ENCODE assay signal across 15 cellular contexts in the genomic region with DNA sequence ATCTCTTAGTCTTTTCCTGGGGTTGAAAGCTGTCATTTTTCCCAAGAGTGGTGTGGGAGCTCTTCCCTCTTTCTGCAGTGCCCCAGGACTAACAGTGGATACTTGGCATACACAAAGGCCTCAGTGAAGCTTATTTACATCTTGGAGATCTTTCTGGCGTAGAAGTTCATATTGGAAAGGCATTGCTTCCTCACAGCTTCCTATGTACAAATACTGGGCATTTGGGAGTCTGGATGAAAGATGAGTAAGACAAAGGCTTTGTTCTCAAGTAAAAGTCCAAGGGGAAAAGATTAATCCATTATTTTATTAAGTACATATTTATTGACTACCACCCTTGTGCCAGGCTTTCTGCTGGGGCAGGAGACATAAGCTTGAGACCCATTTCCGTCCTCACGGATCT. TPM values are rescaled to one million over a fixed set of nuclear protein-coding genes. Genes with fewer than 3 reads are reported as not detected.
DNase-seq lines count a peak whose midpoint lies in the region; ATAC-seq and TF ChIP-seq lines count a peak whose summit lies in the region.
"Had no signal": no experiment of that assay in that cellular context is flagged by ENCODE, and none has a peak within 500 bp of the region (broad histone marks: within the 10 kb centered on the region; RNA-seq: fewer than 3 reads in every experiment).

No MANE protein-coding gene starts in this region.

- ATAC-seq in heart left ventricle (no peak), Right ventricle myocardium superior (ENCODE audit: poor library complexity) (no peak)
- ATAC-seq in activated naive CD8-positive, alpha-beta T cell treated with anti-CD3 and anti-CD28 coated beads, Interleukin-2, amount 50 U/mL, for 24 hours, result no peak
- no peak for ATAC-seq in naive thymus-derived CD4-positive, alpha-beta T cell
- ATAC-seq: gastrocnemius medialis had no signal

- CTCF ChIA-PET in naive thymus-derived CD4-positive, alpha-beta T cell (lab: Charles Lee), result interaction anchor here (0.6 to 6.3 kb wide), 22 partner anchors 9 to 1665 kb away, joined by 3 to 131 read pairs (median 4); no protein-coding TSS in a partner anchor

- peak overlapping the region; percentile 46 for H3K27ac Mint-ChIP-seq in activated naive CD8-positive, alpha-beta T cell treated with anti-CD3 and anti-CD28 coated beads, Interleukin-2, amount 50 U/mL, for 24 hours
- H3K27ac Mint-ChIP-seq in naive thymus-derived CD4-positive, alpha-beta T cell, result peak overlapping the region in 8 of 9 donors; percentile 8 to 95 (median 76)
- H3K27ac Mint-ChIP-seq: activated naive CD8-positive, alpha-beta T cell treated with anti-CD3 and anti-CD28 coated beads, Interleukin-2, amount 10 ng/mL, durations not matched to agents 7 days and 5 days had no signal

- no peaks in the 10 kb centered on the region for H3K9me3 Mint-ChIP-seq in activated naive CD8-positive, alpha-beta T cell treated with anti-CD3 and anti-CD28 coated beads, Interleukin-2, amount 50 U/mL, for 24 hours
- H3K9me3 Mint-ChIP-seq in naive thymus-derived CD4-positive, alpha-beta T cell, result no peaks in the 10 kb centered on the region
- H3K9me3 Mint-ChIP-seq: activated naive CD8-positive, alpha-beta T cell treated with anti-CD3 and anti-CD28 coated beads, Interleukin-2, amount 10 ng/mL, durations not matched to agents 7 days and 5 days had no signal

- peaks cover 83% of the 10 kb centered on the region for H3K4me1 Mint-ChIP-seq in activated naive CD8-positive, alpha-beta T cell treated with anti-CD3 and anti-CD28 coated beads, Interleukin-2, amount 50 U/mL, for 24 hours
- H3K4me1 Mint-ChIP-seq in naive thymus-derived CD4-positive, alpha-beta T cell, result peaks cover 65 to 95% (median 92%) of the 10 kb centered on the region in 7 donors

- H3K27me3 Mint-ChIP-seq in activated naive CD8-positive, alpha-beta T cell treated with anti-CD3 and anti-CD28 coated beads, Interleukin-2, amount 50 U/mL, for 24 hours, result no peaks in the 10 kb centered on the region
- no peaks in the 10 kb centered on the region for H3K27me3 Mint-ChIP-seq in naive thymus-derived CD4-positive, alpha-beta T cell
- H3K27me3 Mint-ChIP-seq: activated naive CD8-positive, alpha-beta T cell treated with anti-CD3 and anti-CD28 coated beads, Interleukin-2, amount 10 ng/mL, durations not matched to agents 7 days and 5 days had no signal

- POLR2A ChIA-PET in naive thymus-derived CD4-positive, alpha-beta T cell (lab: Charles Lee), result interaction anchor here (0.5 to 2.5 kb wide), 11 partner anchors 9 to 685 kb away, joined by 3 to 13 read pairs (median 3); no protein-coding TSS in a partner anchor

- no peaks in the 10 kb centered on the region for H3K27me3 ChIP-seq in heart left ventricle
- no peaks in the 10 kb centered on the region for H3K27me3 ChIP-seq in naive thymus-derived CD4-positive, alpha-beta T cell (ENCODE audit: control insufficient read depth in 2 of 2, insufficient read depth in 2 of 2, low read length in 2 of 2)
- H3K27me3 ChIP-seq in uterus, result no peaks in the 10 kb centered on the region
- H3K27me3 ChIP-seq: gastrocnemius medialis had no signal

- DNase-seq in heart left ventricle (no peak), Right ventricle myocardium superior (no peak), uterus (no peak), iPS-NIHi11 (ENCODE audit: low spot score) (no peak), lower leg skin (ENCODE audit: low spot score in 2 of 2) (no peak), NCI-H146 treated with DMSO at 0.1 percent for 48 hours (lab: John Stamatoyannopoulos, UW; ENCODE audit: unreplicated experiment) (no peak)
- DNase-seq in activated naive CD8-positive, alpha-beta T cell treated with anti-CD3 and anti-CD28 coated beads, Interleukin-2, amount 50 U/mL, for 24 hours, result no peak
- DNase-seq in naive thymus-derived CD4-positive, alpha-beta T cell, result no peak
- DNase-seq: activated naive CD8-positive, alpha-beta T cell treated with anti-CD3 and anti-CD28 coated beads, Interleukin-2, amount 10 ng/mL, durations not matched to agents 7 days and 5 days; gastrocnemius medialis; KG1; NCI-H1436 treated with DMSO at 0.1 percent for 48 hours; NCI-H345; OCI-M1 had no signal

- H3K27ac ChIP-seq in heart left ventricle (peak overlapping the region in 10 of 12 donors; percentile 8 to 63 (median 19)), uterus (peak overlapping the region; percentile 5 to 20)
- H3K27ac ChIP-seq in naive thymus-derived CD4-positive, alpha-beta T cell (ENCODE audit: low read depth, low read length), result peak overlapping the region; percentile 42
- H3K27ac ChIP-seq: parathyroid adenoma had no signal

- WGBS in heart left ventricle, 4 donors, result 50 to 69% (median 55%) methylated on average over 3 of the region's 3 CpGs
- 71 to 77% methylated on average over 3 of the region's 3 CpGs for WGBS in lower leg skin, 2 donors

- TF ChIP-seq POLR2A in heart left ventricle (IDR thresholded peaks at IDR 0.05) (no peak), uterus (IDR thresholded peaks at IDR 0.05) (no peak), lower leg skin (IDR thresholded peaks at IDR 0.05) (no peak)

- peaks cover 0 to 95% (median 50%) of the 10 kb centered on the region in 12 donors for H3K4me1 ChIP-seq in heart left ventricle
- peaks cover 8 to 89% of the 10 kb centered on the region in 2 donors for H3K4me1 ChIP-seq in naive thymus-derived CD4-positive, alpha-beta T cell (ENCODE audit: control insufficient read depth in 2 of 2, insufficient read depth in 2 of 2, low read length in 2 of 2)
- H3K4me1 ChIP-seq in uterus, result no peaks in the 10 kb centered on the region

- H3K9me3 ChIP-seq in heart left ventricle, result no peaks in the 10 kb centered on the region
- no peaks in the 10 kb centered on the region for H3K9me3 ChIP-seq in naive thymus-derived CD4-positive, alpha-beta T cell (ENCODE audit: control insufficient read depth in 2 of 3, low read length in 3 of 3)
- no peaks in the 10 kb centered on the region for H3K9me3 ChIP-seq in uterus
- H3K9me3 ChIP-seq: gastrocnemius medialis had no signal

- H3K36me3 Mint-ChIP-seq in activated naive CD8-positive, alpha-beta T cell treated with anti-CD3 and anti-CD28 coated beads, Interleukin-2, amount 50 U/mL, for 24 hours (ENCODE audit: low read depth), result peaks cover 2% of the 10 kb centered on the region
- peaks cover 0 to 3% (median 0%) of the 10 kb centered on the region in 5 donors for H3K36me3 Mint-ChIP-seq in naive thymus-derived CD4-positive, alpha-beta T cell
- H3K36me3 Mint-ChIP-seq: activated naive CD8-positive, alpha-beta T cell treated with anti-CD3 and anti-CD28 coated beads, Interleukin-2, amount 10 ng/mL, durations not matched to agents 7 days and 5 days had no signal

- intact Hi-C loops in heart left ventricle (cut with DNase I), result loop anchor here in 5 of 10 donors (2.0 to 10.0 kb wide), 3 partner anchors 353 to 567 kb away; no protein-coding TSS in a partner anchor
- intact Hi-C loops in Right ventricle myocardium superior (cut with DNase I), result no loop called here
- intact Hi-C loops in naive thymus-derived CD4-positive, alpha-beta T cell (cut with micrococcal nuclease), result loop anchor here (1.0 to 5.0 kb wide), 4 partner anchors 20 to 900 kb away; no protein-coding TSS in a partner anchor
- intact Hi-C loops in uterus (cut with DNase I; ENCODE audit: low total_unique reads), result loop anchor here (5.0 kb wide), 1 partner anchor 570 kb away; no protein-coding TSS in a partner anchor
- intact Hi-C loops in lower leg skin (cut with DNase I; ENCODE audit: low total_unique reads), result loop anchor here (5.0 kb wide), 1 partner anchor 565 kb away; no protein-coding TSS in a partner anchor

- TF ChIP-seq CTCF in heart left ventricle (IDR thresholded peaks at IDR 0.05) (no peak), uterus (IDR thresholded peaks at IDR 0.05) (no peak), lower leg skin (IDR thresholded peaks at IDR 0.05) (no peak)

- H3K36me3 ChIP-seq in heart left ventricle (no peaks in the 10 kb centered on the region), uterus (no peaks in the 10 kb centered on the region)
- no peaks in the 10 kb centered on the region for H3K36me3 ChIP-seq in naive thymus-derived CD4-positive, alpha-beta T cell (ENCODE audit: control insufficient read depth in 2 of 3, insufficient read depth in 3 of 3, low read length in 3 of 3)
- H3K36me3 ChIP-seq: gastrocnemius medialis had no signal

- H3K4me3 ChIP-seq in heart left ventricle (no peak overlapping the region), uterus (no peak overlapping the region), lower leg skin (ENCODE audit: low read depth, poor library complexity, severe bottlenecking) (no peak overlapping the region)
- no peak overlapping the region for H3K4me3 ChIP-seq in naive thymus-derived CD4-positive, alpha-beta T cell (ENCODE audit: low read length)
- H3K4me3 ChIP-seq: gastrocnemius medialis had no signal

- H3K4me3 Mint-ChIP-seq in activated naive CD8-positive, alpha-beta T cell treated with anti-CD3 and anti-CD28 coated beads, Interleukin-2, amount 50 U/mL, for 24 hours, result no peak overlapping the region
- peak overlapping the region in 7 of 10 donors; percentile 27 to 79 (median 63) for H3K4me3 Mint-ChIP-seq in naive thymus-derived CD4-positive, alpha-beta T cell
- H3K4me3 Mint-ChIP-seq: activated naive CD8-positive, alpha-beta T cell treated with anti-CD3 and anti-CD28 coated beads, Interleukin-2, amount 10 ng/mL, durations not matched to agents 7 days and 5 days had no signal

RNA-seq across cellular contexts. Expression of gene MAP3K1, which starts 22.0 kb away (rescaled TPM):
- total RNA-seq in heart left ventricle (10 to 100 TPM in 2 of 9 donors, 1 to 10 TPM in 7; 4.5 to 19.5 (median 7.2) TPM), Right ventricle myocardium superior (5.6 TPM), uterus (10 to 100 TPM in 3 of 4 donors, 1 to 10 TPM in 1; 9.0 to 95.3 (median 20.0) TPM), lower leg skin (10 to 100 TPM; 63.7 to 92.8 (median 68.9) TPM)
- 1 to 10 TPM; 2.1 to 2.9 TPM for polyA plus RNA-seq in heart left ventricle
- 10 to 100 TPM; 54.4 to 85.4 (median 77.3) TPM for total RNA-seq in naive thymus-derived CD4-positive, alpha-beta T cell
- 10 to 100 TPM; 43.0 to 55.3 TPM for polyA plus RNA-seq in naive thymus-derived CD4-positive, alpha-beta T cell
